9 cellular contexts compared by ENCODE assay signal in genomic region chr4:2746891-2747695, GRCh38. TPM values are rescaled to one million over a fixed set of nuclear protein-coding genes. Genes with fewer than 3 reads are reported as not detected.
DNase-seq lines count a peak whose midpoint lies in the region; ATAC-seq and TF ChIP-seq lines count a peak whose summit lies in the region.
"Had no signal": no experiment of that assay in that cellular context is flagged by ENCODE, and none has a peak within 500 bp of the region (broad histone marks: within the 10 kb centered on the region; RNA-seq: fewer than 3 reads in every experiment).

No MANE protein-coding gene starts in this region.

- H3K36me3 ChIP-seq in SU-DHL-6 (ENCODE audit: low read length) (no peaks in the 10 kb centered on the region), esophagus (ENCODE audit: control insufficient read depth in 2 of 2, insufficient read depth in 2 of 2, low read length in 1 of 2) (peaks cover 19 to 42% of the 10 kb centered on the region in 2 donors)

- H3K27me3 Mint-ChIP-seq in activated T-cell treated with anti-CD3 and anti-CD28 coated beads, Interleukin-2, amount 50 U/mL, for 24 hours, result no peaks in the 10 kb centered on the region

- peaks cover 75% of the 10 kb centered on the region for H3K4me1 Mint-ChIP-seq in activated T-cell treated with anti-CD3 and anti-CD28 coated beads, Interleukin-2, amount 50 U/mL, for 24 hours (ENCODE audit: low read depth)
- peaks cover 70% of the 10 kb centered on the region for H3K4me1 Mint-ChIP-seq in stimulated activated effector memory CD8-positive, alpha-beta T cell treated with anti-CD3 and anti-CD28 coated beads, Interleukin-12 subunit alpha, Interleukin-12 subunit beta, amount 100 ng/mL, for 72 hours

- peak overlapping the region; percentile 67 for H3K27ac ChIP-seq in SU-DHL-6 (ENCODE audit: low read depth, low read length)
- H3K27ac ChIP-seq in esophagus (ENCODE audit: low read depth in 2 of 2, low read length in 1 of 2), result peak overlapping the region; percentile 73 to 86

- H3K9ac ChIP-seq in SU-DHL-6 (ENCODE audit: low read length), result 0 out of 2 replicates have a peak overlapping the region, but pooled peaks have one; percentile 31

- H3K36me3 Mint-ChIP-seq in activated T-cell treated with anti-CD3 and anti-CD28 coated beads, Interleukin-2, amount 50 U/mL, for 24 hours (ENCODE audit: low read depth), result peaks cover 90% of the 10 kb centered on the region
- H3K36me3 Mint-ChIP-seq in stimulated activated effector memory CD8-positive, alpha-beta T cell treated with anti-CD3 and anti-CD28 coated beads, Interleukin-12 subunit alpha, Interleukin-12 subunit beta, amount 100 ng/mL, for 72 hours, result peaks cover 96% of the 10 kb centered on the region

- H4K20me1 ChIP-seq in SU-DHL-6 (ENCODE audit: low read depth, low read length), result no peaks in the 10 kb centered on the region

- no peaks in the 10 kb centered on the region for H3K9me2 ChIP-seq in SU-DHL-6 (replicated peaks; ENCODE audit: insufficient read depth, low read length)

- H3K4me1 ChIP-seq in esophagus (ENCODE audit: control insufficient read depth in 2 of 2, insufficient read depth in 2 of 2, low read length in 1 of 2), result peaks cover 13 to 32% of the 10 kb centered on the region in 2 donors

- H2AFZ ChIP-seq in SU-DHL-6 (ENCODE audit: low read depth, low read length, severe bottlenecking), result no peak overlapping the region

- TF ChIP-seq CTCF in SU-DHL-6 (IDR thresholded peaks at IDR 0.05; ENCODE audit: insufficient read depth, low read length, poor library complexity, severe bottlenecking), result no peak

- no peaks in the 10 kb centered on the region for H3F3A ChIP-seq in SU-DHL-6 (ENCODE audit: insufficient read depth)

- H3K27ac Mint-ChIP-seq in activated T-cell treated with anti-CD3 and anti-CD28 coated beads, Interleukin-2, amount 50 U/mL, for 24 hours, result peak overlapping the region; percentile 97
- peak overlapping the region; percentile 96 for H3K27ac Mint-ChIP-seq in stimulated activated effector memory CD8-positive, alpha-beta T cell treated with anti-CD3 and anti-CD28 coated beads, Interleukin-12 subunit alpha, Interleukin-12 subunit beta, amount 100 ng/mL, for 72 hours

- H3K4me2 ChIP-seq in SU-DHL-6 (ENCODE audit: low read depth, low read length, poor library complexity, severe bottlenecking), result peak overlapping the region; percentile 37

- H3K4me3 ChIP-seq in SU-DHL-6 (ENCODE audit: insufficient read depth, low read length, poor library complexity, severe bottlenecking), result no peak overlapping the region
- H3K4me3 ChIP-seq in esophagus (ENCODE audit: low read depth in 1 of 2, low read length in 2 of 2), result no peak overlapping the region
- H3K4me3 ChIP-seq: sigmoid colon had no signal

- 72 to 74% methylated on average over 16 of the region's 16 CpGs for WGBS in esophagus, 2 donors

- DNase-seq in activated T-cell treated with anti-CD3 and anti-CD28 coated beads, Interleukin-2, amount 50 U/mL, for 24 hours, result no peak
- no peak for DNase-seq in activated T-cell treated with anti-CD3 and anti-CD28 coated beads, Interleukin-2, amount 50 U/mL, for 1 hour
- no peak for DNase-seq in stimulated activated effector memory CD8-positive, alpha-beta T cell treated with anti-CD3 and anti-CD28 coated beads, Interleukin-12 subunit alpha, Interleukin-12 subunit beta, amount 100 ng/mL, for 72 hours (ENCODE audit: low spot score in 2 of 2)
- DNase-seq in NCI-H146 treated with DMSO at 0.1 percent for 48 hours (lab: John Stamatoyannopoulos, UW; ENCODE audit: unreplicated experiment) (no peak), Ammon's horn (ENCODE audit: low spot score) (no peak)
- DNase-seq: sigmoid colon had no signal

- H3K9me3 Mint-ChIP-seq in activated T-cell treated with anti-CD3 and anti-CD28 coated beads, Interleukin-2, amount 50 U/mL, for 24 hours, result no peaks in the 10 kb centered on the region
- H3K9me3 Mint-ChIP-seq in stimulated activated effector memory CD8-positive, alpha-beta T cell treated with anti-CD3 and anti-CD28 coated beads, Interleukin-12 subunit alpha, Interleukin-12 subunit beta, amount 100 ng/mL, for 72 hours, result no peaks in the 10 kb centered on the region

- peaks cover 18% of the 10 kb centered on the region; the same call in 1 of the 2 replicates for H3K79me2 ChIP-seq in SU-DHL-6 (ENCODE audit: insufficient read depth, low read length)

- H3K4me3 Mint-ChIP-seq in activated T-cell treated with anti-CD3 and anti-CD28 coated beads, Interleukin-2, amount 50 U/mL, for 24 hours, result peak overlapping the region; percentile 61
- peak overlapping the region; percentile 69 for H3K4me3 Mint-ChIP-seq in stimulated activated effector memory CD8-positive, alpha-beta T cell treated with anti-CD3 and anti-CD28 coated beads, Interleukin-12 subunit alpha, Interleukin-12 subunit beta, amount 100 ng/mL, for 72 hours

- H3K27me3 ChIP-seq in SU-DHL-6 (ENCODE audit: low read length), result no peaks in the 10 kb centered on the region
- H3K27me3 ChIP-seq in esophagus (ENCODE audit: control insufficient read depth in 1 of 2, insufficient read depth in 2 of 2, low read length in 2 of 2), result no peaks in the 10 kb centered on the region
- H3K27me3 ChIP-seq: sigmoid colon had no signal

- no peaks in the 10 kb centered on the region for H3K9me3 ChIP-seq in SU-DHL-6 (ENCODE audit: insufficient read depth, low read length)
- no peaks in the 10 kb centered on the region for H3K9me3 ChIP-seq in esophagus (ENCODE audit: control insufficient read depth in 2 of 2, insufficient read depth in 1 of 2, low read depth in 1 of 2, low read length in 1 of 2)
- H3K9me3 ChIP-seq: sigmoid colon had no signal

- no peak for ATAC-seq in stimulated activated effector memory CD8-positive, alpha-beta T cell treated with anti-CD3 and anti-CD28 coated beads, Interleukin-12 subunit alpha, Interleukin-12 subunit beta, amount 100 ng/mL, for 72 hours
- no peak for ATAC-seq in HG03175 (IDR thresholded peaks at IDR 0.05; ENCODE audit: unreplicated experiment)

RNA-seq across cellular contexts. Expression of gene TNIP2, which starts 9.0 kb away (rescaled TPM):
- 10 to 100 TPM; 29.3 to 29.7 TPM for polyA plus RNA-seq in esophagus

RNA-seq across cellular contexts. Expression of gene SH3BP2, which starts 45.8 kb away (rescaled TPM):
- polyA plus RNA-seq in esophagus, result 10 to 100 TPM; 14.3 to 45.1 TPM
